In genomic region chr12:110201995-110202394, GRCh38 we compare ENCODE assay signal across 28 cellular contexts.
"Had no signal": no experiment of that assay in that cellular context is flagged by ENCODE, and none has a peak within 500 bp of the region (broad histone marks: within the 10 kb centered on the region; RNA-seq: fewer than 3 reads in every experiment).

No MANE protein-coding gene starts in this region.

- H3K9me3 ChIP-seq: colonic mucosa, esophagus squamous epithelium, gastrocnemius medialis, heart right ventricle, left lung, lower lobe of right lung, mucosa of descending colon had no signal

- ATAC-seq: effector memory CD8-positive, alpha-beta T cell; esophagus mucosa; gastrocnemius medialis; heart right ventricle; left cardiac atrium; left lung; left ventricle myocardium superior; lower lobe of right lung; mucosa of descending colon had no signal

- H3K9me3 Mint-ChIP-seq: dendritic cell treated with granulocyte-macrophage colony-stimulating factor and Interleukin-4, amounts not matched to agents 40 ng/mL and 50 ng/mL, for 4 days; effector memory CD8-positive, alpha-beta T cell; endodermal cell; mesothelial cell of epicardium; naive B cell had no signal

- H3K4me3 Mint-ChIP-seq: dendritic cell treated with granulocyte-macrophage colony-stimulating factor and Interleukin-4, amounts not matched to agents 40 ng/mL and 50 ng/mL, for 4 days; effector memory CD8-positive, alpha-beta T cell; endodermal cell; mesothelial cell of epicardium; naive B cell had no signal

- H3K4me3 ChIP-seq: colonic mucosa, esophagus squamous epithelium, gastrocnemius medialis, heart right ventricle, left lung, lower lobe of right lung, mucosa of descending colon had no signal

- FAIRE-seq: endometrium, islet of Langerhans, keratinocyte had no signal

- H3K27ac Mint-ChIP-seq: dendritic cell treated with granulocyte-macrophage colony-stimulating factor and Interleukin-4, amounts not matched to agents 40 ng/mL and 50 ng/mL, for 4 days; effector memory CD8-positive, alpha-beta T cell; endodermal cell; mesothelial cell of epicardium; naive B cell had no signal

- H3K4me1 ChIP-seq: colonic mucosa, esophagus squamous epithelium, left lung, lower lobe of right lung had no signal

- DNase-seq: colonic mucosa; cortex of kidney; effector CD8-positive, alpha-beta T cell; effector memory CD8-positive, alpha-beta T cell; endodermal cell; erythroblast; esophagus squamous epithelium; foreskin fibroblast; foreskin melanocyte; gastrocnemius medialis; glutamatergic neuron; head of caudate nucleus; heart right ventricle; hippocampal formation; left cardiac atrium; left lung; left ventricle myocardium superior; lower lobe of right lung; mesenchymal stem cell; mucosa of descending colon; naive B cell had no signal

- H3K27ac ChIP-seq: colonic mucosa, epithelial cell of prostate, esophagus squamous epithelium, gastrocnemius medialis, heart right ventricle, left lung, lower lobe of right lung had no signal

- H3K27me3 Mint-ChIP-seq: dendritic cell treated with granulocyte-macrophage colony-stimulating factor and Interleukin-4, amounts not matched to agents 40 ng/mL and 50 ng/mL, for 4 days; effector memory CD8-positive, alpha-beta T cell; naive B cell had no signal
